Comparison of ENCODE assay signal across 23 cellular contexts in the genomic region with DNA sequence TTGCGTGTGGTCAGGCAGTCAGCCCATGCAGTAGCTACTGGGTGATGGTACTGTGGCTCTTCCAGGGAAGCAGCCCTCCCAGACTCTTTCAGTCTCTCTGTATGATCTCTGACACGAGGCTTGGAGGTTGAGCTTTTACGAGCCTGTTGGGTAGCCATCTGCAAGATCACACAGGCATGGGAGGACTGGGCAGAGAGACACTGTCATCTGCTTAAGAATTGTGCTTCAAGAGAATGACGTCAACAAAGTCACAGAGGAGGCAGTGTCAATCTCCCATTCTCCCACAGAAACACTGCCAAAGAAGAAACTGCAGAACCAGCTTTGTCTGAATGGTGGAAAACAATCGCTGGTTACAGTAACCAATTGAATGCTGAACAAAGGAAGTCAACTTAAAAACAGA.
DNase-seq lines count a peak whose midpoint lies in the region; ATAC-seq, FAIRE-seq and TF ChIP-seq lines count a peak whose summit lies in the region.
"Had no signal": no experiment of that assay in that cellular context is flagged by ENCODE, and none has a peak within 500 bp of the region (broad histone marks: within the 10 kb centered on the region; RNA-seq: fewer than 3 reads in every experiment).

No MANE protein-coding gene starts in this region.

- no peak overlapping the region for H3K14ac ChIP-seq in neuronal stem cell (ENCODE audit: low read length)

- H3K4me3 ChIP-seq in HepG2 (replicated peaks in 1 of 3; ENCODE audit: insufficient read depth in 1 of 3, low read depth in 2 of 3, low read length in 3 of 3) = no peak overlapping the region
- H3K4me3 ChIP-seq in right lobe of liver = no peak overlapping the region
- no peak overlapping the region for H3K4me3 ChIP-seq in neuronal stem cell (ENCODE audit: low read length in 2 of 2)
- no peak overlapping the region for H3K4me3 ChIP-seq in testis
- no peak overlapping the region for H3K4me3 ChIP-seq in GM23248
- H3K4me3 ChIP-seq: K562, SJCRH30 had no signal

- H3K4ac ChIP-seq in neuronal stem cell (ENCODE audit: low read length) = no peak overlapping the region

- H3K23ac ChIP-seq in neuronal stem cell (ENCODE audit: low read depth, low read length, poor library complexity) = no peak overlapping the region

- no peak overlapping the region for H2AK5ac ChIP-seq in neuronal stem cell (ENCODE audit: low read depth, low read length)

- intact Hi-C loops in HepG2 (cut with micrococcal nuclease; ENCODE audit: unreplicated experiment) (no loop called here), right lobe of liver (cut with DNase I) (no loop called here), head of caudate nucleus (cut with DNase I) (no loop called here), testis (cut with DNase I; ENCODE audit: low total_unique reads) (no loop called here)

- CTCF ChIA-PET in HepG2 (lab: Yijun Ruan, JAX; ENCODE audit: low intra/inter-chr PET ratio, low total read pairs) = no interaction called here

- ATAC-seq in HepG2 (no peak), right lobe of liver (no peak)
- ATAC-seq: HCT116, K562 had no signal

- H3K36me3 ChIP-seq in HepG2 (replicated peaks in 1 of 2; ENCODE audit: control insufficient read depth in 1 of 2, insufficient read depth in 2 of 2, low read length in 2 of 2) = no peaks in the 10 kb centered on the region
- H3K36me3 ChIP-seq in right lobe of liver = no peaks in the 10 kb centered on the region
- H3K36me3 ChIP-seq in neuronal stem cell (replicated peaks in 1 of 2; ENCODE audit: control insufficient read depth in 2 of 2, insufficient read depth in 2 of 2, low read length in 2 of 2) = no peaks in the 10 kb centered on the region
- no peaks in the 10 kb centered on the region for H3K36me3 ChIP-seq in testis (ENCODE audit: low read depth, missing control alignments)
- no peaks in the 10 kb centered on the region for H3K36me3 ChIP-seq in GM23248 (ENCODE audit: low read depth)
- H3K36me3 ChIP-seq: SJCRH30 had no signal

- H3K9ac ChIP-seq in HepG2 (ENCODE audit: insufficient read depth, low read depth, low read length) (no peak overlapping the region), neuronal stem cell (ENCODE audit: low read depth, low read length, poor library complexity) (no peak overlapping the region), GM23248 (no peak overlapping the region)

- TF ChIP-seq POLR2A in HepG2 (IDR thresholded peaks at IDR 0.05; ENCODE audit: insufficient read depth in 1 of 2, low read depth in 2 of 2, low read length in 2 of 2) = no peak
- no peak for TF ChIP-seq POLR2A in right lobe of liver (IDR thresholded peaks at IDR 0.05)
- no peak for TF ChIP-seq POLR2A in testis (IDR thresholded peaks at IDR 0.05)

- DNase-seq in HepG2 (ENCODE audit: low spot score) (no peak), right lobe of liver (no peak), head of caudate nucleus (peak in 25 of 42 donors; percentile 7 to 79 (median 40)), neuronal stem cell (ENCODE audit: low spot score) (no peak), testis (peak; percentile 28), HPDE6-E6E7 (ENCODE audit: extremely low spot score) (no peak), iPS-NIHi11 (ENCODE audit: low spot score) (no peak), GM23248 (no peak)
- DNase-seq: Calu3, DMS153, Kasumi-1, MV-4-11, NCI-H1105, NCI-H1436 treated with DMSO at 0.1 percent for 48 hours, NCI-H187 treated with DMSO at 0.1 percent for 48 hours, NCI-H2107, NCI-H524, NCI-H748 treated with DMSO at 0.1 percent for 48 hours, SJCRH30 had no signal

- no peak overlapping the region for H3K4me2 ChIP-seq in HepG2 (ENCODE audit: low read depth, low read length)
- H3K4me2 ChIP-seq in neuronal stem cell (ENCODE audit: insufficient read depth, low read length, poor library complexity, severe bottlenecking) = no peak overlapping the region
- H3K4me2 ChIP-seq in GM23248 (ENCODE audit: unreplicated experiment) = no peak overlapping the region

- H3K79me1 ChIP-seq in neuronal stem cell (ENCODE audit: low read depth, low read length) = no peaks in the 10 kb centered on the region

- H3K4me1 ChIP-seq in HepG2 (ENCODE audit: insufficient read depth, low read length) (no peaks in the 10 kb centered on the region), right lobe of liver (no peaks in the 10 kb centered on the region), neuronal stem cell (ENCODE audit: control insufficient read depth in 2 of 2, insufficient read depth in 1 of 2, low read depth in 1 of 2, low read length in 2 of 2) (no peaks in the 10 kb centered on the region), testis (no peaks in the 10 kb centered on the region), GM23248 (ENCODE audit: insufficient read depth) (no peaks in the 10 kb centered on the region)
- H3K4me1 ChIP-seq: SJCRH30 had no signal

- H4K91ac ChIP-seq in neuronal stem cell (ENCODE audit: low read depth, low read length, poor library complexity) = no peak overlapping the region

- H3K9me2 ChIP-seq in GM23248 (ENCODE audit: insufficient read depth) = no peaks in the 10 kb centered on the region

- H3K79me2 ChIP-seq in HepG2 (ENCODE audit: insufficient read depth, low read length) = no peaks in the 10 kb centered on the region
- H3K79me2 ChIP-seq in GM23248 (ENCODE audit: insufficient read depth) = no peaks in the 10 kb centered on the region

- TF ChIP-seq CTCF in HepG2 (CRISPR knock-in tag; IDR thresholded peaks at IDR 0.05) = no peak
- TF ChIP-seq CTCF in right lobe of liver (IDR thresholded peaks at IDR 0.05) = no peak
- TF ChIP-seq CTCF in testis (IDR thresholded peaks at IDR 0.05) = no peak

- no TSS peak for BruUV-seq in HepG2 (replicated peaks; lab: Mats Ljungman, UMichigan)

- no peaks in the 10 kb centered on the region for H3K27me3 ChIP-seq in HepG2 (ENCODE audit: control insufficient read depth in 1 of 2, insufficient read depth in 2 of 2, low read length in 2 of 2)
- no peaks in the 10 kb centered on the region for H3K27me3 ChIP-seq in right lobe of liver
- H3K27me3 ChIP-seq in neuronal stem cell (ENCODE audit: control insufficient read depth in 3 of 3, insufficient read depth in 3 of 3, low read depth in 1 of 3, low read length in 3 of 3) = no peaks in the 10 kb centered on the region
- H3K27me3 ChIP-seq in testis = no peaks in the 10 kb centered on the region
- no peaks in the 10 kb centered on the region for H3K27me3 ChIP-seq in GM23248 (replicated peaks; ENCODE audit: insufficient read depth)
- H3K27me3 ChIP-seq: SJCRH30 had no signal

- TF ChIP-seq RAD21 in HepG2 (CRISPR knock-in tag; IDR thresholded peaks at IDR 0.05) = no peak

- H3K18ac ChIP-seq in neuronal stem cell (ENCODE audit: low read length) = peak overlapping the region; percentile 15

- TF ChIP-seq EP300 in HepG2 (IDR thresholded peaks at IDR 0.05; ENCODE audit: low read depth in 2 of 2, low read length in 2 of 2) = no peak
- TF ChIP-seq EP300 in HepG2 (CRISPR knock-in tag; IDR thresholded peaks at IDR 0.05; ENCODE audit: borderline replicate concordance) = no peak

- no peak overlapping the region for H2BK5ac ChIP-seq in neuronal stem cell (ENCODE audit: low read length)

- H3K27ac ChIP-seq in HepG2 (ENCODE audit: extremely low read length, insufficient read depth, low read length) = no peak overlapping the region
- H3K27ac ChIP-seq in right lobe of liver = no peak overlapping the region
- H3K27ac ChIP-seq in neuronal stem cell (replicated peaks; ENCODE audit: low read length) = no peak overlapping the region
- H3K27ac ChIP-seq in testis = no peak overlapping the region
- no peak overlapping the region for H3K27ac ChIP-seq in GM23248
- H3K27ac ChIP-seq: 22Rv1, SJCRH30 had no signal

- no peak for FAIRE-seq in HepG2 (lab: Jason Lieb, UNC)
- FAIRE-seq: K562, RCC 7860 had no signal

- H2BK15ac ChIP-seq in neuronal stem cell (ENCODE audit: low read length) = no peak overlapping the region

- no peak overlapping the region for H4K8ac ChIP-seq in neuronal stem cell (ENCODE audit: low read depth, low read length)

- in situ Hi-C loops in HepG2 (cut with HindIII; ENCODE audit: extremely low pct_ligation_motif_present, low pct_unique_long_range_greater_than_20kb) (no loop called here), GM23248 (cut with MboI) (no loop called here)

- no peak overlapping the region for H2AFZ ChIP-seq in HepG2 (ENCODE audit: low read length)
- H2AFZ ChIP-seq in neuronal stem cell (ENCODE audit: low read length) = no peak overlapping the region
- H2AFZ ChIP-seq in GM23248 = no peak overlapping the region

- H3K9me3 ChIP-seq in HepG2 (ENCODE audit: low read length) (no peaks in the 10 kb centered on the region), right lobe of liver (no peaks in the 10 kb centered on the region), neuronal stem cell (replicated peaks in 1 of 2; ENCODE audit: control insufficient read depth in 2 of 2, insufficient read depth in 1 of 2, low read depth in 1 of 2, low read length in 2 of 2) (peaks cover 0 to 2% of the 10 kb centered on the region in 2 donors), testis (no peaks in the 10 kb centered on the region), GM23248 (ENCODE audit: low read depth) (no peaks in the 10 kb centered on the region)
- H3K9me3 ChIP-seq: SJCRH30 had no signal

- WGBS in HepG2 (ENCODE audit: low lambda C conversion rate) = 4% methylated on average over 3 of the region's 5 CpGs
- 32% methylated on average over 4 of the region's 5 CpGs for WGBS in right lobe of liver (ENCODE audit: insufficient coverage, low coverage, low lambda C conversion rate, missing lambda C conversion rate)
- WGBS in neuronal stem cell (ENCODE audit: extremely low coverage in 2 of 2, insufficient read length in 2 of 2, insufficient replicate concordance in 1 of 2), 2 donors = no CpG with 5 or more reads among the region's 5 CpGs
- WGBS in testis, 2 donors = 59 to 68% methylated on average over 5 of the region's 5 CpGs
- WGBS in GM23248 (ENCODE audit: low coverage in 1 of 2, low lambda C conversion rate in 2 of 2, missing lambda C conversion rate in 2 of 2), 2 experiments = 16 to 24% methylated on average over 5 of the region's 5 CpGs

- POLR2A ChIA-PET in HepG2 (lab: Yijun Ruan, JAX) = no interaction called here

- no peak overlapping the region for H2BK12ac ChIP-seq in neuronal stem cell (ENCODE audit: low read length)

- H4K20me1 ChIP-seq in HepG2 (ENCODE audit: insufficient read depth, low read length) (no peaks in the 10 kb centered on the region), GM23248 (ENCODE audit: insufficient read depth) (no peaks in the 10 kb centered on the region)

- H3F3A ChIP-seq in GM23248 (ENCODE audit: insufficient read depth) = no peaks in the 10 kb centered on the region

- H2BK120ac ChIP-seq in neuronal stem cell (ENCODE audit: low read depth, low read length) = no peak overlapping the region

TF ChIP-seq in HepG2, 621 proteins besides CTCF, POLR2A, EP300 and RAD21 (continues in another document):
- TF ChIP-seq ZC3H13 (CRISPR knock-in tag; IDR thresholded peaks at IDR 0.05) (no peak), RNF2 (conservative IDR thresholded peaks at IDR 0.05; ENCODE audit: low read depth) (no peak), SMAD9 (CRISPR knock-in tag; IDR thresholded peaks at IDR 0.05) (no peak), STAT5B (CRISPR knock-in tag; IDR thresholded peaks at IDR 0.05) (no peak)

Comparison
In these comparisons a context has a peak if more than half of its experiments do, and no peak if none do; other contexts are left out.
1. DNase-seq: peak in head of caudate nucleus (25 of 42) and testis (single experiment); none in HepG2 (single experiment), right lobe of liver (0 of 3), neuronal stem cell (single experiment), HPDE6-E6E7 (single experiment), iPS-NIHi11 (single experiment) and GM23248 (single experiment).